8 cellular contexts compared by ENCODE assay signal in the genomic region with DNA sequence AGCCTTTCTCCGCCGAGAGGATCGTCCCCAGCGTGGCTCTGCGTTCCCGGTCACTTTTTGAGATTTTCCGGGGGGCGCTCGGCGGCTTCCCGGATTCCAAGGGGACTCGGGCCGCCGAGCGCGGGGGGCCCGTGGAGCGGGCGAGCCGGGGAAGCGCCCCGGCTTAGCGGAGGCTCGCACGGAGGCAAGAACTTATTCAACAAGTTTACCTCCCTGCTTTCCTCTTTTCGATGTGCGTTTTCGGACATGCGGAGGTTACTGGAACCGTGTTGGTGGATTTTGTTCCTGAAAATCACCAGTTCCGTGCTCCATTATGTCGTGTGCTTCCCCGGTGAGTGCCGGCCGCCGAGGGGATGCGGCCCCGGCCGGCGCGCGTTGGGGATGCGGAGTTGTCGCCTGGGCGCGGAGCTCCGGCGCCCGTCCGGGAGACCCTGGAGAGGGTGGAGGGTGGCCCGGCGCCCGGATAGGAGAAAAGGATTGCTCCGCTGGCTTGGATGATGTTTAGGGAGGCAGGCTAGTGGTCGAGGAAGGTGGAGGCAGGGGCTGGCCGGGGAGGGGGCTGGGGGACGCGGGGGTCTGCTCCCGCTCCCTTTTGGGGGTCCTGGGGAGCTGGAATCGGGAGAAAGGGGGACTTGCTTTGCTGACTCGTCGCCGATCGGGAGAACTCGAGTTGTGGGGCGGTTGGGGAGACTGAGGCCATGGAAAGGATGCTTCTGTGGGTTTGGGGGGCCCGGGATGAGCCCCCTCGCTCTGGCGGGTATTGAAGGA. TPM values are rescaled to one million over a fixed set of nuclear protein-coding genes. Genes with fewer than 3 reads are reported as not detected.
DNase-seq lines count a peak whose midpoint lies in the region; ATAC-seq and TF ChIP-seq lines count a peak whose summit lies in the region.

No MANE protein-coding gene starts in this region.

- peak; percentile 50 for DNase-seq in activated CD8-positive, alpha-beta memory T cell treated with anti-CD3 and anti-CD28 coated beads, Interleukin-2, amount 50 U/mL, for 48 hours
- no peak for DNase-seq in activated CD8-positive, alpha-beta memory T cell treated with anti-CD3 and anti-CD28 coated beads for 24 hours
- peak; percentile 16 for DNase-seq in WTC11 (ENCODE audit: low spot score)
- DNase-seq in hepatic stellate cell (ENCODE audit: low spot score) = peak; percentile 29
- DNase-seq in skeletal muscle cell (ENCODE audit: low read depth) = no peak
- DNase-seq in NCI-H128 (lab: John Stamatoyannopoulos, UW; ENCODE audit: unreplicated experiment) = no peak
- DNase-seq in NCI-H2107 treated with DMSO at 0.1 percent for 48 hours (lab: John Stamatoyannopoulos, UW; ENCODE audit: unreplicated experiment) = no peak

- CTCF ChIA-PET in WTC11 (lab: Charles Lee) = interaction anchor here (0.7 to 2.3 kb wide), 4 partner anchors 32 to 139 kb away, joined by 3 to 16 read pairs (median 4); no protein-coding TSS in a partner anchor

- H3K4me1 Mint-ChIP-seq in WTC11 = peaks cover 41% of the 10 kb centered on the region

- H3K36me3 Mint-ChIP-seq in WTC11 = peaks cover 5% of the 10 kb centered on the region; the same call in 1 of the 2 replicates

- no peak for TF ChIP-seq CTCF in WTC11 (IDR thresholded peaks at IDR 0.05)

- ATAC-seq in WTC11 = no peak
- no peak for ATAC-seq in GM21390 (IDR thresholded peaks at IDR 0.05; ENCODE audit: unreplicated experiment)

- peaks cover 11% of the 10 kb centered on the region for H3K27me3 Mint-ChIP-seq in WTC11 (ENCODE audit: low read depth)

- H3K4me3 Mint-ChIP-seq in WTC11 = peak overlapping the region; percentile 95

- peak overlapping the region; percentile 71 for H3K27ac Mint-ChIP-seq in WTC11

- POLR2A ChIA-PET in WTC11 (lab: Charles Lee) = interaction anchor here (0.6 to 1.9 kb wide), 9 partner anchors 21 to 962 kb away, joined by 3 to 7 read pairs (median 4); no protein-coding TSS in a partner anchor

- peaks cover 13% of the 10 kb centered on the region for H3K9me3 Mint-ChIP-seq in WTC11

- H3K4me3 ChIP-seq in skeletal muscle cell (ENCODE audit: low read depth, low read length) = peak overlapping the region; percentile 62

TF ChIP-seq in WTC11, 78 proteins besides CTCF, POLR2A, EP300 and RAD21:
- TF ChIP-seq NR2C2 (CRISPR knock-in tag; IDR thresholded peaks at IDR 0.05) (no peak), TEAD1 (CRISPR knock-in tag; IDR thresholded peaks at IDR 0.05) (no peak), SMAD3 (CRISPR knock-in tag; IDR thresholded peaks at IDR 0.05; ENCODE audit: borderline replicate concordance) (no peak), TP53 (CRISPR knock-in tag; IDR thresholded peaks at IDR 0.05) (no peak), JAZF1 (CRISPR knock-in tag; IDR thresholded peaks at IDR 0.05) (no peak), ELF4 (CRISPR knock-in tag; IDR thresholded peaks at IDR 0.05; ENCODE audit: low read depth) (no peak)
- TF ChIP-seq, protein P1, sequence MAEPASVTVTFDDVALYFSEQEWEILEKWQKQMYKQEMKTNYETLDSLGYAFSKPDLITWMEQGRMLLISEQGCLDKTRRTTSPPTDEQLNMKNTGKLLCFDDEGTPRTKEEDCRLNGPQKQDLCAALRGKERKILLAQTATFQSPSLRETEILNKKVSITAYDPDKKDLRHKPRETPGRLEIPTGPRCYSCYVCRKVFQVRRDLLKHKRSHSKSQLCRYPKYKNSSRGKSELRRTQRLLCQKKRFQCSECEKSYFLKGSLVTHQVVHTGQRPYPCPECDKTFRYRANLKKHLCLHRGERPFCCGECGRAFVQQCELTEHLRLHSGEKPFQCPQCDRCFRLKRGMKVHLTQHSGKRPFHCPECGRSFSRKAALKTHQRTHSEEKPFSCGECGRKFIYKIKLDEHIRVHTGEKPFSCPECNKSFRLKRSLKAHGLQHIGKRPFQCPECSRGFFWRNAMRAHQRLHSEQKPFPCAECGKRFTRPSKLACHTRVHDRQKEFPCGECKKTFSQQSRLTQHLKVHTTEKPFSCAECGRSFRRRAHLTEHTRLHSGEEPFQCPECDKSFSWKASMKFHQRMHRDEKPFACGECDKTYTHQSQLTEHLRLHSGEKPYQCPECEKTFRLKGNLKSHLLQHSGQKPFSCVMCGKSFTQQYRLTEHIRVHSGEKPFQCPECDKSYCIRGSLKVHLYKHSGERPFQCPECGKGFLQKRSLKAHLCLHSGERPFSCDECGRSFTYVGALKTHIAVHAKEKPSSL (CRISPR knock-in tag; conservative IDR thresholded peaks at IDR 0.05) = no peak

RNA-seq across cellular contexts. Expression of a gene that starts 0.9 kb away (rescaled TPM):
- total RNA-seq in WTC11 (2021) = 106 to 121 TPM (median 119 TPM) in 3 replicates

Comparison
In these comparisons a context has a peak if more than half of its experiments do, and no peak if none do; other contexts are left out.
1. DNase-seq: peak in activated CD8-positive, alpha-beta memory T cell treated with anti-CD3 and anti-CD28 coated beads, Interleukin-2, amount 50 U/mL, for 48 hours (single experiment), WTC11 (single experiment) and hepatic stellate cell (single experiment); none in activated CD8-positive, alpha-beta memory T cell treated with anti-CD3 and anti-CD28 coated beads for 24 hours (single experiment), skeletal muscle cell (single experiment), NCI-H128 (single experiment) and NCI-H2107 treated with DMSO at 0.1 percent for 48 hours (single experiment).